ENCODE assay signal across 14 cellular contexts in genomic region chr1:165910764-165911421, GRCh38.
A peak's percentile ranks its signal among the peaks of the same experiment; 100 is the strongest.
DNase-seq lines count a peak whose midpoint lies in the region; ATAC-seq and TF ChIP-seq lines count a peak whose summit lies in the region.
"Had no signal": no experiment of that assay in that cellular context is flagged by ENCODE, and none has a peak within 500 bp of the region (broad histone marks: within the 10 kb centered on the region; RNA-seq: fewer than 3 reads in every experiment).

No MANE protein-coding gene starts in this region.

- H3K4me3 ChIP-seq in DND-41 (ENCODE audit: low read depth in 1 of 2, low read length in 2 of 2) (no peak overlapping the region), psoas muscle (no peak overlapping the region)

- no peak for TF ChIP-seq CTCF in DND-41 (IDR thresholded peaks at IDR 0.05; ENCODE audit: borderline replicate concordance, extremely low read depth, low read length, poor library complexity, severe bottlenecking)
- TF ChIP-seq CTCF in psoas muscle (IDR thresholded peaks at IDR 0.05), result no peak

- 0 out of 2 replicates have a peak, but pooled peaks cover 6% of the 10 kb centered on the region for H3K79me2 ChIP-seq in DND-41 (ENCODE audit: insufficient read depth, low read length)
- H3K79me2 ChIP-seq: parathyroid adenoma had no signal

- H3K9me3 Mint-ChIP-seq in stimulated activated naive B cell treated with anti-CD40 and anti-IgM and Interleukin-4, amounts not matched to agents 10 μg/mL and 1 μg/mL and 100 μg/mL, for 72 hours, result no peaks in the 10 kb centered on the region

- intact Hi-C loops in psoas muscle (cut with DNase I), result loop anchor here (5.0 to 10.0 kb wide), 6 partner anchors 144 to 529 kb away; partner anchors contain the start of genes TMCO1 (in 2 of the 2) and ALDH9A1 (in 1 of the 2)

- H3K9me3 ChIP-seq in DND-41 (ENCODE audit: insufficient read depth, low read length, severe bottlenecking) (no peaks in the 10 kb centered on the region), psoas muscle (no peaks in the 10 kb centered on the region)

- peaks cover 25 to 46% of the 10 kb centered on the region in 2 donors for H3K36me3 Mint-ChIP-seq in stimulated activated naive B cell treated with anti-CD40 and anti-IgM and Interleukin-4, amounts not matched to agents 10 μg/mL and 1 μg/mL and 100 μg/mL, for 72 hours

- H4K20me1 ChIP-seq in DND-41 (ENCODE audit: insufficient read depth, low read length), result peaks cover 14% of the 10 kb centered on the region; the same call in 1 of the 2 replicates

- H3K36me3 ChIP-seq in DND-41 (ENCODE audit: insufficient read depth, low read length), result peaks cover 63% of the 10 kb centered on the region
- peaks cover 6 to 43% of the 10 kb centered on the region in 2 donors for H3K36me3 ChIP-seq in psoas muscle (ENCODE audit: insufficient read depth in 1 of 2, low read depth in 1 of 2)

- H3K4me1 Mint-ChIP-seq in stimulated activated naive B cell treated with anti-CD40 and anti-IgM and Interleukin-4, amounts not matched to agents 10 μg/mL and 1 μg/mL and 100 μg/mL, for 72 hours, result peaks cover 1 to 7% of the 10 kb centered on the region in 2 donors

- WGBS in psoas muscle, 3 donors, result 54 to 61% (median 58%) methylated on average over 14 of the region's 14 CpGs

- no peak overlapping the region for H3K4me3 Mint-ChIP-seq in stimulated activated naive B cell treated with anti-CD40 and anti-IgM and Interleukin-4, amounts not matched to agents 10 μg/mL and 1 μg/mL and 100 μg/mL, for 72 hours

- no peak overlapping the region for H2AFZ ChIP-seq in DND-41 (ENCODE audit: low read depth, low read length)
- H2AFZ ChIP-seq: parathyroid adenoma had no signal

- H3K27me3 Mint-ChIP-seq in stimulated activated naive B cell treated with anti-CD40 and anti-IgM and Interleukin-4, amounts not matched to agents 10 μg/mL and 1 μg/mL and 100 μg/mL, for 72 hours, result no peaks in the 10 kb centered on the region

- DNase-seq in DND-41, result no peak
- DNase-seq in dermis blood vessel endothelial cell, result peak; percentile 73
- peak; percentile 91 for DNase-seq in left lobe of liver (ENCODE audit: low spot score)
- peak; percentile 63 to 64 for DNase-seq in psoas muscle
- no peak for DNase-seq in activated CD4-positive, alpha-beta T cell treated with anti-CD3 and anti-CD28 coated beads, Interleukin-2, amount 50 U/mL, for 1 hour
- DNase-seq in NCI-H1105 treated with DMSO at 0.1 percent for 48 hours (lab: John Stamatoyannopoulos, UW), result no peak
- no peak for DNase-seq in stimulated activated naive B cell treated with anti-CD40 and anti-IgM and Interleukin-4, amounts not matched to agents 10 μg/mL and 1 μg/mL and 100 μg/mL, for 72 hours
- DNase-seq: activated CD8-positive, alpha-beta memory T cell treated with anti-CD3 and anti-CD28 coated beads, Interleukin-2, amount 50 U/mL, for 48 hours; amniotic stem cell; SHP77; substantia nigra had no signal

- ATAC-seq in DND-41 (ENCODE audit: insufficient read depth, low read depth) (no peak), left lobe of liver (peak; percentile 91), psoas muscle (peak in 3 of 4 donors; percentile 18 to 45 (median 30)), GM19035 (IDR thresholded peaks at IDR 0.05; ENCODE audit: unreplicated experiment) (no peak)
- no peak for ATAC-seq in stimulated activated naive B cell treated with anti-CD40 and anti-IgM and Interleukin-4, amounts not matched to agents 10 μg/mL and 1 μg/mL and 100 μg/mL, for 72 hours (replicated peaks)

- H3K27ac ChIP-seq in DND-41 (ENCODE audit: low read length) (peak overlapping the region; percentile 21; the same call in 1 of the 2 replicates), psoas muscle (peak overlapping the region; percentile 9)
- H3K27ac ChIP-seq: KMS-11, parathyroid adenoma had no signal

- H3K27me3 ChIP-seq in DND-41 (ENCODE audit: insufficient read depth, low read length, poor library complexity) (no peaks in the 10 kb centered on the region), psoas muscle (ENCODE audit: insufficient read depth in 3 of 3, low read length in 2 of 3) (no peaks in the 10 kb centered on the region)

- no peak overlapping the region for H3K9ac ChIP-seq in DND-41 (ENCODE audit: low read depth, low read length)
- H3K9ac ChIP-seq: KMS-11, parathyroid adenoma had no signal

- H3K4me2 ChIP-seq in DND-41 (ENCODE audit: insufficient read depth, low read length), result no peak overlapping the region
- H3K4me2 ChIP-seq: KMS-11 had no signal

- H3K27ac Mint-ChIP-seq in stimulated activated naive B cell treated with anti-CD40 and anti-IgM and Interleukin-4, amounts not matched to agents 10 μg/mL and 1 μg/mL and 100 μg/mL, for 72 hours, result no peak overlapping the region

- no peaks in the 10 kb centered on the region for H3K4me1 ChIP-seq in DND-41 (ENCODE audit: insufficient read depth, low read length)
- H3K4me1 ChIP-seq in psoas muscle, result peaks cover 13% of the 10 kb centered on the region
- H3K4me1 ChIP-seq: parathyroid adenoma had no signal

Comparison
In these comparisons a context has a peak if more than half of its experiments do, and no peak if none do; other contexts are left out.
1. ATAC-seq: peak in left lobe of liver (single experiment) and psoas muscle (3 of 4); none in DND-41 (single experiment), GM19035 (single experiment) and stimulated activated naive B cell treated with anti-CD40 and anti-IgM and Interleukin-4, amounts not matched to agents 10 μg/mL and 1 μg/mL and 100 μg/mL, for 72 hours (0 of 2).
2. DNase-seq: peak in dermis blood vessel endothelial cell (single experiment), left lobe of liver (single experiment) and psoas muscle (2 of 2); none in DND-41 (single experiment), activated CD4-positive, alpha-beta T cell treated with anti-CD3 and anti-CD28 coated beads, Interleukin-2, amount 50 U/mL, for 1 hour (single experiment), NCI-H1105 treated with DMSO at 0.1 percent for 48 hours (single experiment) and stimulated activated naive B cell treated with anti-CD40 and anti-IgM and Interleukin-4, amounts not matched to agents 10 μg/mL and 1 μg/mL and 100 μg/mL, for 72 hours (single experiment).